29 cellular contexts compared by ENCODE assay signal in genomic region chr4:109032676-109033075, GRCh38.
"Had no signal": no experiment of that assay in that cellular context is flagged by ENCODE, and none has a peak within 500 bp of the region (broad histone marks: within the 10 kb centered on the region; RNA-seq: fewer than 3 reads in every experiment).

No MANE protein-coding gene starts in this region.

- DNase-seq: activated B cell treated with CpG ODN at 0.5 μM for 24 hours; activated CD4-positive, alpha-beta memory T cell treated with anti-CD3 and anti-CD28 coated beads, Interleukin-2, amount 10 ng/mL, durations not matched to agents 7 days and 5 days; activated CD4-positive, alpha-beta T cell treated with anti-CD3 and anti-CD28 coated beads for 48 hours; activated CD4-positive, alpha-beta T cell treated with anti-CD3 and anti-CD28 coated beads, Interleukin-2, amount 50 U/mL, for 4 hours; activated CD8-positive, alpha-beta memory T cell treated with anti-CD3 and anti-CD28 coated beads, Interleukin-2, amount 50 U/mL, for 48 hours; activated gamma-delta T cell; activated naive CD4-positive, alpha-beta T cell; activated naive CD4-positive, alpha-beta T cell treated with anti-CD3 and anti-CD28 coated beads, Interleukin-2, amount 10 ng/mL, durations not matched to agents 7 days and 5 days; activated naive CD8-positive, alpha-beta T cell treated with anti-CD3 and anti-CD28 coated beads, Interleukin-2, amount 10 ng/mL, durations not matched to agents 7 days and 5 days; activated T-cell treated with anti-CD3 and anti-CD28 coated beads for 4 hours; activated T-cell treated with anti-CD3 and anti-CD28 coated beads, Interleukin-2, amount 50 U/mL, for 24 hours; activated T-cell treated with anti-CD3 and anti-CD28 coated beads, Interleukin-2, amount 50 U/mL, for 72 hours; central memory CD4-positive, alpha-beta T cell; cerebellar nuclear complex; colonic mucosa; effector CD8-positive, alpha-beta T cell; esophagus squamous epithelium; foreskin melanocyte; T-helper 1 cell; T-helper 17 cell; T1000; WERI-Rb-1 had no signal

- H3K4me3 ChIP-seq: ascending aorta, breast epithelium, cardiac muscle cell, colonic mucosa, esophagus squamous epithelium, gastroesophageal sphincter had no signal

- H3K27me3 ChIP-seq: ascending aorta, breast epithelium, cardiac muscle cell, colonic mucosa, esophagus squamous epithelium, gastroesophageal sphincter had no signal

- H3K27ac ChIP-seq: ascending aorta, breast epithelium, cardiac muscle cell, colonic mucosa, epithelial cell of prostate, esophagus squamous epithelium, gastroesophageal sphincter, WERI-Rb-1 had no signal

- H3K4me1 ChIP-seq: ascending aorta, breast epithelium, colonic mucosa, esophagus squamous epithelium, gastroesophageal sphincter had no signal

- H3K36me3 ChIP-seq: ascending aorta, breast epithelium, cardiac muscle cell, colonic mucosa, esophagus squamous epithelium, gastroesophageal sphincter, WERI-Rb-1 had no signal

- H3K9me3 ChIP-seq: ascending aorta, breast epithelium, colonic mucosa, esophagus squamous epithelium, gastroesophageal sphincter had no signal

- ATAC-seq: activated CD4-positive, CD25-positive, alpha-beta regulatory T cell treated with anti-CD3 and anti-CD28 coated beads, Interleukin-2, amount 50 U/mL, for 24 hours; activated naive CD4-positive, alpha-beta T cell treated with anti-CD3 and anti-CD28 coated beads, Interleukin-2, amount 50 U/mL, for 72 hours; activated T-cell treated with anti-CD3 and anti-CD28 coated beads, Interleukin-2, amount 50 U/mL, for 72 hours; gastroesophageal sphincter; T-helper 17 cell had no signal
